1 cellular context compared by ENCODE assay signal in genomic region chr2:45935791-45936622, GRCh38.
TF ChIP-seq lines count a peak whose summit lies in the region.

No MANE protein-coding gene starts in this region.

TF ChIP-seq in H1, 55 proteins besides CTCF, POLR2A, EP300 and RAD21 (continued from another document):
- TF ChIP-seq MAX (IDR thresholded peaks at IDR 0.05) (no peak), GTF2F1 (IDR thresholded peaks at IDR 0.05; ENCODE audit: borderline replicate concordance, low read depth, low read length) (no peak), RXRA (IDR thresholded peaks at IDR 0.05; ENCODE audit: insufficient read depth, low read depth, low read length) (no peak)
TF ChIP-seq in H1: peak in this region for 3.
